30 cellular contexts compared by ENCODE assay signal in genomic region chr3:119229190-119229589, GRCh38. TPM values are rescaled to one million over a fixed set of nuclear protein-coding genes. Genes with fewer than 3 reads are reported as not detected.
"Had no signal": no experiment of that assay in that cellular context is flagged by ENCODE, and none has a peak within 500 bp of the region (broad histone marks: within the 10 kb centered on the region; RNA-seq: fewer than 3 reads in every experiment).

No MANE protein-coding gene starts in this region.

- H3K9me3 ChIP-seq: esophagus muscularis mucosa, gastroesophageal sphincter, heart right ventricle, lower lobe of right lung, sigmoid colon, testis, tibial artery had no signal

- FAIRE-seq: endothelial cell of umbilical vein, keratinocyte had no signal

- H3K27ac Mint-ChIP-seq: dendritic cell treated with granulocyte-macrophage colony-stimulating factor and Interleukin-4, amounts not matched to agents 40 ng/mL and 50 ng/mL, for 4 days; endodermal cell; nephron; neural progenitor cell; progenitor cell of endocrine pancreas; stimulated activated memory B cell treated with anti-CD40 and anti-IgM and Interleukin-4, amounts not matched to agents 10 μg/mL and 1 μg/mL and 100 μg/mL, for 72 hours; type B pancreatic cell had no signal

- H3K4me1 Mint-ChIP-seq: nephron; neural progenitor cell; stimulated activated memory B cell treated with anti-CD40 and anti-IgM and Interleukin-4, amounts not matched to agents 10 μg/mL and 1 μg/mL and 100 μg/mL, for 72 hours had no signal

- H3K27me3 Mint-ChIP-seq: dendritic cell treated with granulocyte-macrophage colony-stimulating factor and Interleukin-4, amounts not matched to agents 40 ng/mL and 50 ng/mL, for 4 days; progenitor cell of endocrine pancreas; stimulated activated memory B cell treated with anti-CD40 and anti-IgM and Interleukin-4, amounts not matched to agents 10 μg/mL and 1 μg/mL and 100 μg/mL, for 72 hours; type B pancreatic cell had no signal

- H3K27ac ChIP-seq: esophagus muscularis mucosa, foreskin keratinocyte, gastroesophageal sphincter, heart right ventricle, lower lobe of right lung, neural progenitor cell, parathyroid adenoma, sigmoid colon, testis, tibial artery had no signal

- H3K4me1 ChIP-seq: esophagus muscularis mucosa, foreskin keratinocyte, gastroesophageal sphincter, heart right ventricle, lower lobe of right lung, neural progenitor cell, testis, tibial artery had no signal

- H3K4me3 ChIP-seq: esophagus muscularis mucosa, gastroesophageal sphincter, heart right ventricle, lower lobe of right lung, neural progenitor cell, sigmoid colon, testis, tibial artery had no signal

- DNase-seq: cerebellar nuclear complex; effector CD8-positive, alpha-beta T cell; endodermal cell; foreskin keratinocyte; heart right ventricle; hypothalamus; immature natural killer cell; left ventricle myocardium superior; lower lobe of right lung; right cardiac atrium; sigmoid colon; stimulated activated CD4-positive, alpha-beta T cell treated with anti-CD3 and anti-CD28 coated beads, Interleukin-2, amount 100 ng/mL, for 24 hours; stimulated activated CD4-positive, alpha-beta T cell treated with anti-CD3 and anti-CD28 coated beads, Interleukin-4, amount 100 ng/mL, for 24 hours; stimulated activated naive CD8-positive, alpha-beta T cell treated with anti-CD3 and anti-CD28 coated beads, Interleukin-15, Interleukin-2, amounts not matched to agents 100 U/mL and 50 U/mL, for 24 hours; testis; tibial artery had no signal

- H3K9me3 Mint-ChIP-seq: dendritic cell treated with granulocyte-macrophage colony-stimulating factor and Interleukin-4, amounts not matched to agents 40 ng/mL and 50 ng/mL, for 4 days; endodermal cell; immature natural killer cell; nephron; neural progenitor cell; stimulated activated memory B cell treated with anti-CD40 and anti-IgM and Interleukin-4, amounts not matched to agents 10 μg/mL and 1 μg/mL and 100 μg/mL, for 72 hours; type B pancreatic cell had no signal

- H3K27me3 ChIP-seq: esophagus muscularis mucosa, foreskin keratinocyte, gastroesophageal sphincter, heart right ventricle, neural progenitor cell, sigmoid colon, testis, tibial artery had no signal

- ATAC-seq: gastroesophageal sphincter; heart right ventricle; left ventricle myocardium superior; lower lobe of right lung; right cardiac atrium; stimulated activated memory B cell treated with anti-CD40 and anti-IgM and Interleukin-4, amounts not matched to agents 10 μg/mL and 1 μg/mL and 100 μg/mL, for 72 hours; stimulated activated naive CD8-positive, alpha-beta T cell treated with anti-CD3 and anti-CD28 coated beads, Interleukin-15, Interleukin-2, amounts not matched to agents 100 U/mL and 50 U/mL, for 24 hours had no signal

- H3K9ac ChIP-seq: neural progenitor cell, parathyroid adenoma had no signal

- H3K4me3 Mint-ChIP-seq: dendritic cell treated with granulocyte-macrophage colony-stimulating factor and Interleukin-4, amounts not matched to agents 40 ng/mL and 50 ng/mL, for 4 days; endodermal cell; immature natural killer cell; nephron; neural progenitor cell; stimulated activated memory B cell treated with anti-CD40 and anti-IgM and Interleukin-4, amounts not matched to agents 10 μg/mL and 1 μg/mL and 100 μg/mL, for 72 hours; type B pancreatic cell had no signal

RNA-seq across cellular contexts. Expression of gene UPK1B, which starts 55.8 kb away (rescaled TPM):
- total RNA-seq: endothelial cell of umbilical vein, esophagus muscularis mucosa, fibroblast of lung, lower lobe of right lung, mesenteric fat pad, sigmoid colon, skeletal muscle tissue had no signal
- polyA plus RNA-seq: endothelial cell of umbilical vein, fibroblast of lung, heart right ventricle, immature natural killer cell, sigmoid colon had no signal
